Comparison of ENCODE assay signal across 8 cellular contexts in the genomic region with DNA sequence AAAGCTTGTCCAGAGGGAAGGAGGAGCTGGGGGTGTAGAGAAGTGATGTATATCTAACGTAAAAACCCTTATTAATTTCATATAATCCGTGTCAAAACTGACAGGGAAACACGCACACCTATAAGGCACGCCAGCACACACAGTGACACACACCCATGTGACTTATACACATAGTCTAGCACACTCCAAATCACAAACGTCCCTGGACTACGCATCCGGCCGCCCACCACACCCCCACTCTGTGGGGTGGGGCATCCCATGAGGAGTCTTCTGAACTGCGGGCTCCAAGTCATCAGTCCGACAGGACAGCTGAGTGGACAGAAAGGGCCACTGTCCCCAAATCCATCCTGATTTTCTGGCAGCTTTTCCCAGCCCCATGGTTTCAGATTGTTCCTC.
DNase-seq lines count a peak whose midpoint lies in the region; FAIRE-seq lines count a peak whose summit lies in the region.

No MANE protein-coding gene starts in this region.

- H3K4me3 ChIP-seq in effector memory CD4-positive, alpha-beta T cell (ENCODE audit: insufficient read depth, low read depth, low read length, poor library complexity, severe bottlenecking): peak overlapping the region; percentile 90

- H3K36me3 ChIP-seq in effector memory CD4-positive, alpha-beta T cell (ENCODE audit: control insufficient read depth, insufficient read depth, low read length): no peaks in the 10 kb centered on the region

- no peaks in the 10 kb centered on the region for H3K9me3 ChIP-seq in effector memory CD4-positive, alpha-beta T cell (ENCODE audit: control insufficient read depth, low read length)

- FAIRE-seq in GM18507 (lab: Jason Lieb, UNC) (peak; percentile 73), HTR-8/SVneo (lab: Jason Lieb, UNC) (no peak)

- H3K4me1 ChIP-seq in effector memory CD4-positive, alpha-beta T cell (ENCODE audit: control insufficient read depth, insufficient read depth, low read length, poor library complexity, severe bottlenecking): peaks cover 12% of the 10 kb centered on the region

- DNase-seq in GM18507 (ENCODE audit: extremely low spot score, insufficient read length, low read depth): peak; percentile 29
- peak; percentile 48 for DNase-seq in HTR-8/SVneo (ENCODE audit: insufficient read length, low spot score)
- peak; percentile 45 for DNase-seq in activated CD4-positive, alpha-beta T cell treated with anti-CD3 and anti-CD28 coated beads, Interleukin-2, amount 50 U/mL, for 1 hour
- peak; percentile 26 to 41 (median 29) for DNase-seq in effector memory CD4-positive, alpha-beta T cell
- peak; percentile 21 for DNase-seq in midbrain (lab: John Stamatoyannopoulos, UW)
- DNase-seq in stimulated activated CD8-positive, alpha-beta memory T cell treated with anti-CD3 and anti-CD28 coated beads, Interleukin-7, amount 100 ng/mL, for 24 hours (ENCODE audit: low read depth): peak; percentile 17
- no peak for DNase-seq in NCI-H1417 (lab: John Stamatoyannopoulos, UW)
- DNase-seq in SKM-1 (lab: John Stamatoyannopoulos, UW; ENCODE audit: unreplicated experiment): no peak

- peak overlapping the region; percentile 71 for H3K27ac ChIP-seq in effector memory CD4-positive, alpha-beta T cell (ENCODE audit: insufficient read depth, low read length, poor library complexity, severe bottlenecking)

- no peaks in the 10 kb centered on the region for H3K27me3 ChIP-seq in effector memory CD4-positive, alpha-beta T cell (replicated peaks; ENCODE audit: control insufficient read depth, insufficient read depth, low read length, poor library complexity, severe bottlenecking)

Comparison
In these comparisons a context has a peak if more than half of its experiments do, and no peak if none do; other contexts are left out.
1. DNase-seq: peak in GM18507 (single experiment), HTR-8/SVneo (single experiment), activated CD4-positive, alpha-beta T cell treated with anti-CD3 and anti-CD28 coated beads, Interleukin-2, amount 50 U/mL, for 1 hour (single experiment), effector memory CD4-positive, alpha-beta T cell (3 of 3), midbrain (single experiment) and stimulated activated CD8-positive, alpha-beta memory T cell treated with anti-CD3 and anti-CD28 coated beads, Interleukin-7, amount 100 ng/mL, for 24 hours (single experiment); none in NCI-H1417 (0 of 3) and SKM-1 (single experiment).